In genomic region chr13:99970761-99971575, GRCh38 we compare ENCODE assay signal across 1 cellular context.
TF ChIP-seq lines count a peak whose summit lies in the region.

No MANE protein-coding gene starts in this region.

TF ChIP-seq in HEK293, 187 proteins besides CTCF, POLR2A, EP300 and RAD21 (continued from another document):
- TF ChIP-seq ZNF280C (tag by site-specific recombination; IDR thresholded peaks at IDR 0.05) = no peak
- TF ChIP-seq ZNF660 (tag by site-specific recombination; IDR thresholded peaks at IDR 0.05) = 0 out of 2 replicates have a peak, but pooled peaks have one; percentile 10
- no peak for TF ChIP-seq ZNF426 (tag by site-specific recombination; IDR thresholded peaks at IDR 0.05)
- TF ChIP-seq KLF9 (tag by site-specific recombination; IDR thresholded peaks at IDR 0.05; ENCODE audit: low read depth) = peak; percentile 49; the same call in 1 of the 2 replicates
- TF ChIP-seq YY1 (tag by site-specific recombination; IDR thresholded peaks at IDR 0.05) = peak; percentile 59; the same call in 1 of the 2 replicates
- no peak for TF ChIP-seq SCRT1 (tag by site-specific recombination; IDR thresholded peaks at IDR 0.05; ENCODE audit: borderline replicate concordance)
- TF ChIP-seq OSR2 (tag by site-specific recombination; IDR thresholded peaks at IDR 0.05) = peak; percentile 51
- 0 out of 2 replicates have a peak, but pooled peaks have one; percentile 17 for TF ChIP-seq ZNF513 (tag by site-specific recombination; IDR thresholded peaks at IDR 0.05)
- peak; percentile 21; the same call in 1 of the 2 replicates for TF ChIP-seq ZBTB20 (tag by site-specific recombination; IDR thresholded peaks at IDR 0.05)
- no peak; the same call in 1 of the 2 replicates for TF ChIP-seq ZNF561 (tag by site-specific recombination; IDR thresholded peaks at IDR 0.05; ENCODE audit: borderline replicate concordance)
- 0 out of 2 replicates have a peak, but pooled peaks have one; percentile 5 for TF ChIP-seq PBX3 (CRISPR knock-in tag; IDR thresholded peaks at IDR 0.05)
- TF ChIP-seq ZNF404 (tag by site-specific recombination; IDR thresholded peaks at IDR 0.05) = no peak
- TF ChIP-seq ZNF274 (IDR thresholded peaks at IDR 0.05; ENCODE audit: low read length) = no peak
- no peak for TF ChIP-seq ZNF274 (tag by site-specific recombination; IDR thresholded peaks at IDR 0.05; ENCODE audit: borderline replicate concordance)
- no peak for TF ChIP-seq ZNF791 (tag by site-specific recombination; IDR thresholded peaks at IDR 0.05)
- no peak for TF ChIP-seq ZNF157 (tag by site-specific recombination; IDR thresholded peaks at IDR 0.05)
- TF ChIP-seq GLIS2 (tag by site-specific recombination; IDR thresholded peaks at IDR 0.05) = peak; percentile 15; the same call in 1 of the 2 replicates
- TF ChIP-seq ZBTB44 (tag by site-specific recombination; IDR thresholded peaks at IDR 0.05) = peak; percentile 11; the same call in 1 of the 2 replicates
- peak; percentile 39; the same call in 1 of the 2 replicates for TF ChIP-seq ZNF398 (tag by site-specific recombination; IDR thresholded peaks at IDR 0.05)
- TF ChIP-seq KLF1 (tag by site-specific recombination; IDR thresholded peaks at IDR 0.05) = peak; percentile 48; the same call in 1 of the 2 replicates
